ENCODE assay signal across 8 cellular contexts in genomic region chr17:30711176-30711575, GRCh38.
DNase-seq lines count a peak whose midpoint lies in the region; ATAC-seq and TF ChIP-seq lines count a peak whose summit lies in the region.
"Not testable (repeated sequence)": the region's sequence is repeated elsewhere in the genome, so short reads cannot be mapped to it uniquely, and the experiment has no call there.

No MANE protein-coding gene starts in this region.

- WGBS in HUES64 = 43% methylated on average over 8 of the region's 8 CpGs
- WGBS in hepatocyte (ENCODE audit: low lambda C conversion rate, missing lambda C conversion rate) = 62% methylated on average over 8 of the region's 8 CpGs

- peak overlapping the region; percentile 80 to 90 (median 86) for H3K4me3 Mint-ChIP-seq in CD4-positive, CD25-positive, alpha-beta regulatory T cell
- H3K4me3 Mint-ChIP-seq in T-helper 17 cell = peak overlapping the region; percentile 88
- peak overlapping the region; percentile 76 for H3K4me3 Mint-ChIP-seq in activated naive CD4-positive, alpha-beta T cell treated with anti-CD3 and anti-CD28 coated beads for 36 hours
- peak overlapping the region; percentile 92 for H3K4me3 Mint-ChIP-seq in natural killer cell
- peak overlapping the region; percentile 75 for H3K4me3 Mint-ChIP-seq in stimulated activated memory B cell treated with anti-CD40 and anti-IgM and Interleukin-4, amounts not matched to agents 10 μg/mL and 1 μg/mL and 100 μg/mL, for 72 hours

- H3K9me3 Mint-ChIP-seq in CD4-positive, CD25-positive, alpha-beta regulatory T cell; activated naive CD4-positive, alpha-beta T cell treated with anti-CD3 and anti-CD28 coated beads for 36 hours; natural killer cell; stimulated activated memory B cell treated with anti-CD40 and anti-IgM and Interleukin-4, amounts not matched to agents 10 μg/mL and 1 μg/mL and 100 μg/mL, for 72 hours: not testable (repeated sequence)

- H3K27me3 Mint-ChIP-seq in CD4-positive, CD25-positive, alpha-beta regulatory T cell = peaks cover 55% of the 10 kb centered on the region
- peaks cover 20% of the 10 kb centered on the region for H3K27me3 Mint-ChIP-seq in T-helper 17 cell
- H3K27me3 Mint-ChIP-seq in activated naive CD4-positive, alpha-beta T cell treated with anti-CD3 and anti-CD28 coated beads for 36 hours (ENCODE audit: low read depth) = peaks cover 20% of the 10 kb centered on the region
- H3K27me3 Mint-ChIP-seq in natural killer cell (ENCODE audit: low read depth in 2 of 2) = not testable (repeated sequence)
- peaks cover 55% of the 10 kb centered on the region for H3K27me3 Mint-ChIP-seq in stimulated activated memory B cell treated with anti-CD40 and anti-IgM and Interleukin-4, amounts not matched to agents 10 μg/mL and 1 μg/mL and 100 μg/mL, for 72 hours

- peaks cover 52% of the 10 kb centered on the region for H4K20me1 ChIP-seq in hepatocyte (ENCODE audit: insufficient read depth, poor library complexity, severe bottlenecking)

- H3K9me3 ChIP-seq in CD4-positive, CD25-positive, alpha-beta regulatory T cell (ENCODE audit: control insufficient read depth in 2 of 2, low read length in 2 of 2); HUES64 (ENCODE audit: insufficient read depth, low read depth, low read length); T-helper 17 cell (ENCODE audit: control insufficient read depth, low read length, poor library complexity, severe bottlenecking); hepatocyte (ENCODE audit: low read depth): not testable (repeated sequence)

- peak overlapping the region; percentile 61 for H3K9ac ChIP-seq in HUES64 (ENCODE audit: low read depth, low read length)

- TF ChIP-seq CTCF in hepatocyte (IDR thresholded peaks at IDR 0.05; ENCODE audit: poor library complexity); natural killer cell (IDR thresholded peaks at IDR 0.05): not testable (repeated sequence)

- not testable (repeated sequence) for H3K36me3 Mint-ChIP-seq in CD4-positive, CD25-positive, alpha-beta regulatory T cell; T-helper 17 cell (ENCODE audit: low read depth); activated naive CD4-positive, alpha-beta T cell treated with anti-CD3 and anti-CD28 coated beads for 36 hours (ENCODE audit: low read depth); natural killer cell; stimulated activated memory B cell treated with anti-CD40 and anti-IgM and Interleukin-4, amounts not matched to agents 10 μg/mL and 1 μg/mL and 100 μg/mL, for 72 hours

- H3K4me1 ChIP-seq in CD4-positive, CD25-positive, alpha-beta regulatory T cell (ENCODE audit: control insufficient read depth, insufficient read depth, low read length, poor library complexity, severe bottlenecking); HUES64 (ENCODE audit: insufficient read depth, low read length); hepatocyte (ENCODE audit: insufficient read depth): not testable (repeated sequence)

- H3K27me3 ChIP-seq in CD4-positive, CD25-positive, alpha-beta regulatory T cell (ENCODE audit: control insufficient read depth, insufficient read depth, low read length); HUES64 (ENCODE audit: insufficient read depth, low read length); hepatocyte: not testable (repeated sequence)

- H3K4me1 Mint-ChIP-seq in CD4-positive, CD25-positive, alpha-beta regulatory T cell = peaks cover 0 to 36% (median 16%) of the 10 kb centered on the region in 4 donors
- H3K4me1 Mint-ChIP-seq in T-helper 17 cell (peaks cover 26% of the 10 kb centered on the region), natural killer cell (peaks cover 35 to 56% of the 10 kb centered on the region in 2 donors)
- H3K4me1 Mint-ChIP-seq in activated naive CD4-positive, alpha-beta T cell treated with anti-CD3 and anti-CD28 coated beads for 36 hours (ENCODE audit: low read depth) = peaks cover 30% of the 10 kb centered on the region
- peaks cover 51% of the 10 kb centered on the region for H3K4me1 Mint-ChIP-seq in stimulated activated memory B cell treated with anti-CD40 and anti-IgM and Interleukin-4, amounts not matched to agents 10 μg/mL and 1 μg/mL and 100 μg/mL, for 72 hours

- CTCF ChIA-PET in activated naive CD4-positive, alpha-beta T cell treated with anti-CD3 and anti-CD28 coated beads for 36 hours (lab: Charles Lee) = not testable (repeated sequence)

- not testable (repeated sequence) for DNase-seq in CD4-positive, CD25-positive, alpha-beta regulatory T cell; T-helper 17 cell; activated naive CD4-positive, alpha-beta T cell treated with anti-CD3 and anti-CD28 coated beads for 36 hours; hepatocyte (ENCODE audit: low spot score); natural killer cell

- intact Hi-C loops in activated naive CD4-positive, alpha-beta T cell treated with anti-CD3 and anti-CD28 coated beads for 36 hours (cut with micrococcal nuclease) = loop anchor here (10.0 kb wide), 2 partner anchors 106 to 336 kb away; partner anchors contain the start of gene CPD
- intact Hi-C loops in natural killer cell (cut with micrococcal nuclease) = loop anchor here (10.0 kb wide), 1 partner anchor 106 kb away; no protein-coding TSS in a partner anchor

- not testable (repeated sequence) for H3K27ac ChIP-seq in CD4-positive, CD25-positive, alpha-beta regulatory T cell (ENCODE audit: insufficient read depth, low read length, poor library complexity, severe bottlenecking); hepatocyte
- H3K27ac ChIP-seq in HUES64 (ENCODE audit: low read depth, low read length) (peak overlapping the region; percentile 32; the same call in 1 of the 2 replicates), cingulate gyrus (ENCODE audit: low read depth, low read length) (peak overlapping the region; percentile 8)

- not testable (repeated sequence) for H2AFZ ChIP-seq in hepatocyte

- not testable (repeated sequence) for ATAC-seq in CD4-positive, CD25-positive, alpha-beta regulatory T cell (ENCODE audit: low read depth in 2 of 2); T-helper 17 cell; natural killer cell; stimulated activated memory B cell treated with anti-CD40 and anti-IgM and Interleukin-4, amounts not matched to agents 10 μg/mL and 1 μg/mL and 100 μg/mL, for 72 hours

- not testable (repeated sequence) for H3K36me3 ChIP-seq in CD4-positive, CD25-positive, alpha-beta regulatory T cell (ENCODE audit: control insufficient read depth, insufficient read depth, low read length); HUES64 (ENCODE audit: insufficient read depth, low read length); hepatocyte (replicated peaks; ENCODE audit: insufficient read depth, low read depth)

- H3K4me2 ChIP-seq in hepatocyte = peak overlapping the region; percentile 96

- not testable (repeated sequence) for H3K9me2 ChIP-seq in hepatocyte (replicated peaks; ENCODE audit: insufficient read depth)

- H3K79me2 ChIP-seq in hepatocyte = peaks cover 67% of the 10 kb centered on the region

- H3K4me3 ChIP-seq in CD4-positive, CD25-positive, alpha-beta regulatory T cell (ENCODE audit: low read depth, low read length) = not testable (repeated sequence)
- H3K4me3 ChIP-seq in HUES64 (ENCODE audit: low read length) (peak overlapping the region; percentile 85), hepatocyte (peak overlapping the region; percentile 93)

- H3K27ac Mint-ChIP-seq in CD4-positive, CD25-positive, alpha-beta regulatory T cell = peak overlapping the region in 1 of 3 donors; percentile 61
- peak overlapping the region; percentile 14 for H3K27ac Mint-ChIP-seq in T-helper 17 cell
- not testable (repeated sequence) for H3K27ac Mint-ChIP-seq in activated naive CD4-positive, alpha-beta T cell treated with anti-CD3 and anti-CD28 coated beads for 36 hours; stimulated activated memory B cell treated with anti-CD40 and anti-IgM and Interleukin-4, amounts not matched to agents 10 μg/mL and 1 μg/mL and 100 μg/mL, for 72 hours
- peak overlapping the region; percentile 68 to 89 for H3K27ac Mint-ChIP-seq in natural killer cell
